ENCODE assay signal across 21 cellular contexts in the genomic region with DNA sequence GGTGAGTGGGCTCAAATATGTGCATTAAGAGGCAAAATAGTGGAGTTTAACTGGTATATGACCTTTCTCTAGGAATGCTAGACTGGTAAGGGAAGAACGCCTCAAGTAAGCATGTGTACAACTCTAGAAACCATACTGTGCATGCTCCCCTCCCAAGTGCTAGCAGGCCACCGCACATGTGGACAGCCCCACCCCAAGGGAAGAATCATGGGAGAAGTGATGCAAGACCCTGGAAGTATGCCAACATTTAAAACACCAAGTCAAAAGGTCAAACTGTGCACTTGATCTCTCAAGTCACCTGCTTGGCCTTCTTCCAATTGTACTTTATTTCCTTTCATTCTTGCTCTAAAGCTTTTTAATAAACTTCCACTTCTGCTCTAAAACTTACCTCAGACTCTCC.
"Had no signal": no experiment of that assay in that cellular context is flagged by ENCODE, and none has a peak within 500 bp of the region (broad histone marks: within the 10 kb centered on the region; RNA-seq: fewer than 3 reads in every experiment).

No MANE protein-coding gene starts in this region.

- FAIRE-seq: endothelial cell of umbilical vein, islet of Langerhans, pancreas had no signal

- DNase-seq: activated CD4-positive, alpha-beta T cell treated with anti-CD3 and anti-CD28 coated beads, Interleukin-2, amount 50 U/mL, for 1 hour; activated CD4-positive, CD25-positive, alpha-beta regulatory T cell treated with anti-CD3 and anti-CD28 coated beads, Interleukin-2, amount 50 U/mL, for 72 hours; activated CD8-positive, alpha-beta memory T cell treated with anti-CD3 and anti-CD28 coated beads, Interleukin-2, amount 50 U/mL, for 4 hours; activated naive CD4-positive, alpha-beta T cell treated with anti-CD3 and anti-CD28 coated beads for 36 hours; activated T-cell treated with anti-CD3 and anti-CD28 coated beads, Interleukin-2, amount 50 U/mL, for 4 hours; body of pancreas; dermis blood vessel endothelial cell; effector memory CD4-positive, alpha-beta T cell; foreskin fibroblast; hippocampal formation; left colon; naive thymus-derived CD8-positive, alpha-beta T cell; pancreas; sigmoid colon; spleen; stimulated activated CD4-positive, alpha-beta T cell treated with anti-CD3 and anti-CD28 coated beads, Interleukin-4, amount 100 ng/mL, for 4 hours; stimulated activated naive CD4-positive, alpha-beta T cell; transverse colon; uterus had no signal
